8 cellular contexts compared by ENCODE assay signal in the genomic region with DNA sequence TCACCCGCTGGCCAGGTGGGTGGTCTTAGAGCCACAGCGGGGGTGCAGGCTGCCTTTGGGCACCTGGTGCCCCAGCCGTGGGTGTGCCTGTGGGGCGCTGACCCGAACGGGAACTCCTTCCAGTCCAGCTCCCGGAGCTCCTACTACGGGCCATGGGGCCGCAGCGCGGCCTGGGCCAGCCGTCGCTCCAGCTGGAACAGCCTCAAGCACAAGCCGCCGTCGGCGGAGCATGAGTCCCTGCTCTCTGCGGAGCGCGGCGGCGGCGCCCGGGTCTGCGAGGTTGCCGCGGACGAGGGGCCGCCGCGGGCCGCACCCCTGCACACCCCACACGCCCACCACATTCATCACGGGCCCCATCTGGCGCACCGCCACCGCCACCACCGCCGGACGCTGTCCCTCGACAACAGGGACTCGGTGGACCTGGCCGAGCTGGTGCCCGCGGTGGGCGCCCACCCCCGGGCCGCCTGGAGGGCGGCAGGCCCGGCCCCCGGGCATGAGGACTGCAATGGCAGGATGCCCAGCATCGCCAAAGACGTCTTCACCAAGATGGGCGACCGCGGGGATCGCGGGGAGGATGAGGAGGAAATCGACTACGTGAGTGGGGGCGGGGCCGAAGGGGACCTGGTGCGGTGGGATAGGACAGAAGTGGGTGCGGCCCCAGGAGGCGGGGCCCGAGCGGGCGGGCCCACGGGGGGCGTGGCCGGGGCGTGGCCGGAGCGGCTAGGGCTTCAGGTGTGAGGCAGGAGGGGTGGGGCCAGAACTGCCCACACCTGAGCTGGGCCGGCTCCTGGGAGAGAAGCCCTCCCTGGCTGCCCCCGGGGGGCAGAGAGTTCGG.
A peak's percentile ranks its signal among the peaks of the same experiment; 100 is the strongest.
DNase-seq lines count a peak whose midpoint lies in the region; ATAC-seq and TF ChIP-seq lines count a peak whose summit lies in the region.

No MANE protein-coding gene starts in this region.

- H3K36me3 ChIP-seq in CD4-positive, alpha-beta memory T cell (ENCODE audit: insufficient read depth, low read length): peaks cover 5% of the 10 kb centered on the region
- H3K36me3 ChIP-seq in breast epithelium: no peaks in the 10 kb centered on the region
- H3K36me3 ChIP-seq in smooth muscle cell (ENCODE audit: low read depth): no peaks in the 10 kb centered on the region

- H3F3A ChIP-seq in smooth muscle cell (ENCODE audit: low read depth): no peaks in the 10 kb centered on the region

- peaks cover 12 to 19% of the 10 kb centered on the region in 2 donors for H3K36me3 Mint-ChIP-seq in CD4-positive, alpha-beta memory T cell
- H3K36me3 Mint-ChIP-seq in WTC11: no peaks in the 10 kb centered on the region

- POLR2A ChIA-PET in CD4-positive, alpha-beta memory T cell (lab: Charles Lee; ENCODE audit: partially characterized antibody): interaction anchor here (0.8 to 1.6 kb wide), 12 partner anchors 27 to 276 kb away, joined by 3 to 8 read pairs (median 4); a partner anchor contains a TSS
- POLR2A ChIA-PET in WTC11 (lab: Charles Lee): interaction anchor here (0.6 to 1.4 kb wide), 2 partner anchors 179 to 382 kb away, joined by 3 to 4 read pairs; no protein-coding TSS in a partner anchor

- peaks cover 67% of the 10 kb centered on the region for H3K4me1 ChIP-seq in CD4-positive, alpha-beta memory T cell (ENCODE audit: insufficient read depth, low read length)
- H3K4me1 ChIP-seq in breast epithelium: no peaks in the 10 kb centered on the region
- peaks cover 6% of the 10 kb centered on the region for H3K4me1 ChIP-seq in smooth muscle cell (ENCODE audit: low read depth)

- WGBS in smooth muscle cell (ENCODE audit: low lambda C conversion rate): 7% methylated on average over 36 of the region's 77 CpGs

- H3K27me3 Mint-ChIP-seq in CD4-positive, alpha-beta memory T cell: no peaks in the 10 kb centered on the region
- H3K27me3 Mint-ChIP-seq in WTC11 (ENCODE audit: low read depth): peaks cover 35% of the 10 kb centered on the region

- peak overlapping the region; percentile 17 to 51 for H3K4me3 ChIP-seq in CD4-positive, alpha-beta memory T cell (ENCODE audit: low read length in 2 of 2)
- H3K4me3 ChIP-seq in breast epithelium (peak overlapping the region in 2 of 3 donors; percentile 46 to 61), smooth muscle cell (peak overlapping the region; percentile 26)

- no peaks in the 10 kb centered on the region for H3K79me2 ChIP-seq in smooth muscle cell (ENCODE audit: low read depth)

- H3K27ac ChIP-seq in CD4-positive, alpha-beta memory T cell (ENCODE audit: low read depth, low read length): peak overlapping the region; percentile 34
- H3K27ac ChIP-seq in breast epithelium (no peak overlapping the region), smooth muscle cell (ENCODE audit: low read depth) (no peak overlapping the region)

- H3K4me3 Mint-ChIP-seq in CD4-positive, alpha-beta memory T cell: peak overlapping the region; percentile 35 to 87 (median 82)
- peak overlapping the region; percentile 71 for H3K4me3 Mint-ChIP-seq in WTC11

- peak; percentile 72 for ATAC-seq in WTC11
- no peak for ATAC-seq in HG03378 (IDR thresholded peaks at IDR 0.05; ENCODE audit: unreplicated experiment)

- TF ChIP-seq CTCF in WTC11 (IDR thresholded peaks at IDR 0.05) (no peak), breast epithelium (IDR thresholded peaks at IDR 0.05) (no peak), smooth muscle cell (IDR thresholded peaks at IDR 0.05; ENCODE audit: borderline replicate concordance, insufficient read depth, poor library complexity, severe bottlenecking) (no peak)

- no peaks in the 10 kb centered on the region for H4K20me1 ChIP-seq in smooth muscle cell (ENCODE audit: low read depth)

- H3K27ac Mint-ChIP-seq in CD4-positive, alpha-beta memory T cell: peak overlapping the region in 5 of 7 donors; percentile 59 to 91 (median 90)
- no peak overlapping the region for H3K27ac Mint-ChIP-seq in WTC11

- no peaks in the 10 kb centered on the region for H3K9me3 Mint-ChIP-seq in CD4-positive, alpha-beta memory T cell
- no peaks in the 10 kb centered on the region for H3K9me3 Mint-ChIP-seq in WTC11

- intact Hi-C loops in CD4-positive, alpha-beta memory T cell (cut with micrococcal nuclease): loop anchor here (1.0 kb wide), 1 partner anchor 240 kb away; no protein-coding TSS in a partner anchor
- intact Hi-C loops in breast epithelium (cut with DNase I; ENCODE audit: low total_unique reads): no loop called here

- DNase-seq in CD4-positive, alpha-beta memory T cell: peak; percentile 83 to 88 (median 86)
- DNase-seq in WTC11 (ENCODE audit: low spot score): peak; percentile 96
- peak in 1 of 2 donors; percentile 68 for DNase-seq in breast epithelium (ENCODE audit: low spot score in 2 of 2)
- no peak for DNase-seq in smooth muscle cell (lab: John Stamatoyannopoulos, UW; ENCODE audit: unreplicated experiment)
- DNase-seq in mesenteric fat pad (ENCODE audit: low spot score): no peak
- DNase-seq in A172 (ENCODE audit: low spot score): no peak
- no peak for DNase-seq in EL

- no peak overlapping the region for H2AFZ ChIP-seq in smooth muscle cell (ENCODE audit: low read depth)

- CTCF ChIA-PET in CD4-positive, alpha-beta memory T cell (lab: Charles Lee; ENCODE audit: partially characterized antibody): interaction anchor here (0.5 to 2.0 kb wide), 3 partner anchors 63 to 362 kb away, joined by 3 to 6 read pairs (median 3); no protein-coding TSS in a partner anchor
- CTCF ChIA-PET in WTC11 (lab: Charles Lee): interaction anchor here (0.8 to 2.6 kb wide), 10 partner anchors 12 to 375 kb away, joined by 3 to 10 read pairs (median 4); a partner anchor contains a TSS

- H3K4me1 Mint-ChIP-seq in CD4-positive, alpha-beta memory T cell: peaks cover 34 to 68% (median 52%) of the 10 kb centered on the region in 4 donors
- H3K4me1 Mint-ChIP-seq in WTC11: peaks cover 32% of the 10 kb centered on the region

- peak overlapping the region; percentile 69 for H3K4me2 ChIP-seq in smooth muscle cell

- H3K9me3 ChIP-seq in CD4-positive, alpha-beta memory T cell (ENCODE audit: control insufficient read depth in 1 of 2, low read length in 2 of 2): no peaks in the 10 kb centered on the region
- H3K9me3 ChIP-seq in breast epithelium (no peaks in the 10 kb centered on the region), smooth muscle cell (replicated peaks; ENCODE audit: low read depth) (no peaks in the 10 kb centered on the region)

- no peak overlapping the region for H3K9ac ChIP-seq in smooth muscle cell (ENCODE audit: low read depth)

- H3K27me3 ChIP-seq in CD4-positive, alpha-beta memory T cell (ENCODE audit: insufficient read depth, low read length): no peaks in the 10 kb centered on the region
- peaks cover 8 to 59% of the 10 kb centered on the region in 2 donors for H3K27me3 ChIP-seq in breast epithelium
- peaks cover 61% of the 10 kb centered on the region for H3K27me3 ChIP-seq in smooth muscle cell (ENCODE audit: low read depth)

- no peak for TF ChIP-seq POLR2A in breast epithelium (IDR thresholded peaks at IDR 0.05)

TF ChIP-seq in WTC11, 78 proteins besides CTCF, POLR2A, EP300 and RAD21 (continues in another document):
- TF ChIP-seq, protein P1, sequence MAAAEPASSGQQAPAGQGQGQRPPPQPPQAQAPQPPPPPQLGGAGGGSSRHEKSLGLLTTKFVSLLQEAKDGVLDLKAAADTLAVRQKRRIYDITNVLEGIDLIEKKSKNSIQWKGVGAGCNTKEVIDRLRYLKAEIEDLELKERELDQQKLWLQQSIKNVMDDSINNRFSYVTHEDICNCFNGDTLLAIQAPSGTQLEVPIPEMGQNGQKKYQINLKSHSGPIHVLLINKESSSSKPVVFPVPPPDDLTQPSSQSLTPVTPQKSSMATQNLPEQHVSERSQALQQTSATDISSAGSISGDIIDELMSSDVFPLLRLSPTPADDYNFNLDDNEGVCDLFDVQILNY (CRISPR knock-in tag; IDR thresholded peaks at IDR 0.05): peak; percentile 45; the same call in 1 of the 2 replicates
- TF ChIP-seq, protein P2, sequence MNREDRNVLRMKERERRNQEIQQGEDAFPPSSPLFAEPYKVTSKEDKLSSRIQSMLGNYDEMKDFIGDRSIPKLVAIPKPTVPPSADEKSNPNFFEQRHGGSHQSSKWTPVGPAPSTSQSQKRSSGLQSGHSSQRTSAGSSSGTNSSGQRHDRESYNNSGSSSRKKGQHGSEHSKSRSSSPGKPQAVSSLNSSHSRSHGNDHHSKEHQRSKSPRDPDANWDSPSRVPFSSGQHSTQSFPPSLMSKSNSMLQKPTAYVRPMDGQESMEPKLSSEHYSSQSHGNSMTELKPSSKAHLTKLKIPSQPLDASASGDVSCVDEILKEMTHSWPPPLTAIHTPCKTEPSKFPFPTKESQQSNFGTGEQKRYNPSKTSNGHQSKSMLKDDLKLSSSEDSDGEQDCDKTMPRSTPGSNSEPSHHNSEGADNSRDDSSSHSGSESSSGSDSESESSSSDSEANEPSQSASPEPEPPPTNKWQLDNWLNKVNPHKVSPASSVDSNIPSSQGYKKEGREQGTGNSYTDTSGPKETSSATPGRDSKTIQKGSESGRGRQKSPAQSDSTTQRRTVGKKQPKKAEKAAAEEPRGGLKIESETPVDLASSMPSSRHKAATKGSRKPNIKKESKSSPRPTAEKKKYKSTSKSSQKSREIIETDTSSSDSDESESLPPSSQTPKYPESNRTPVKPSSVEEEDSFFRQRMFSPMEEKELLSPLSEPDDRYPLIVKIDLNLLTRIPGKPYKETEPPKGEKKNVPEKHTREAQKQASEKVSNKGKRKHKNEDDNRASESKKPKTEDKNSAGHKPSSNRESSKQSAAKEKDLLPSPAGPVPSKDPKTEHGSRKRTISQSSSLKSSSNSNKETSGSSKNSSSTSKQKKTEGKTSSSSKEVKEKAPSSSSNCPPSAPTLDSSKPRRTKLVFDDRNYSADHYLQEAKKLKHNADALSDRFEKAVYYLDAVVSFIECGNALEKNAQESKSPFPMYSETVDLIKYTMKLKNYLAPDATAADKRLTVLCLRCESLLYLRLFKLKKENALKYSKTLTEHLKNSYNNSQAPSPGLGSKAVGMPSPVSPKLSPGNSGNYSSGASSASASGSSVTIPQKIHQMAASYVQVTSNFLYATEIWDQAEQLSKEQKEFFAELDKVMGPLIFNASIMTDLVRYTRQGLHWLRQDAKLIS (CRISPR knock-in tag; IDR thresholded peaks at IDR 0.05; ENCODE audit: borderline replicate concordance): no peak
- 0 out of 2 replicates have a peak, but pooled peaks have one; percentile 61 for TF ChIP-seq CREM (CRISPR knock-in tag; IDR thresholded peaks at IDR 0.05)
- TF ChIP-seq, protein P3, sequence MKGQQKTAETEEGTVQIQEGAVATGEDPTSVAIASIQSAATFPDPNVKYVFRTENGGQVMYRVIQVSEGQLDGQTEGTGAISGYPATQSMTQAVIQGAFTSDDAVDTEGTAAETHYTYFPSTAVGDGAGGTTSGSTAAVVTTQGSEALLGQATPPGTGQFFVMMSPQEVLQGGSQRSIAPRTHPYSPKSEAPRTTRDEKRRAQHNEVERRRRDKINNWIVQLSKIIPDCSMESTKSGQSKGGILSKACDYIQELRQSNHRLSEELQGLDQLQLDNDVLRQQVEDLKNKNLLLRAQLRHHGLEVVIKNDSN (CRISPR knock-in tag; IDR thresholded peaks at IDR 0.05): peak; percentile 30; the same call in 1 of the 2 replicates

Comparison
In these comparisons a context has a peak if more than half of its experiments do, and no peak if none do; other contexts are left out.
1. DNase-seq: peak in CD4-positive, alpha-beta memory T cell (5 of 5) and WTC11 (single experiment); none in smooth muscle cell (single experiment), mesenteric fat pad (single experiment), A172 (single experiment) and EL (single experiment).
2. Peak in every context shown above with its lines, with median percentiles within 50 percentile points of each other: H3K4me3 ChIP-seq.